Comparison of ENCODE assay signal across 19 cellular contexts in genomic region chr2:46226620-46227019, GRCh38.
DNase-seq lines count a peak whose midpoint lies in the region; ATAC-seq and TF ChIP-seq lines count a peak whose summit lies in the region.
"Had no signal": no experiment of that assay in that cellular context is flagged by ENCODE, and none has a peak within 500 bp of the region (broad histone marks: within the 10 kb centered on the region; RNA-seq: fewer than 3 reads in every experiment).

No MANE protein-coding gene starts in this region.

- no peaks in the 10 kb centered on the region for H3K9me3 Mint-ChIP-seq in activated T-cell treated with anti-CD3 and anti-CD28 coated beads, Interleukin-2, amount 50 U/mL, for 4 hours
- H3K9me3 Mint-ChIP-seq in activated T-helper 17 cell treated with anti-CD3 and anti-CD28 coated beads, Interleukin-2, amount 50 U/mL, for 72 hours: no peaks in the 10 kb centered on the region

- peak; percentile 49 to 59 for ATAC-seq in activated T-cell treated with anti-CD3 and anti-CD28 coated beads, Interleukin-2, amount 50 U/mL, for 4 hours
- peak; percentile 42 for ATAC-seq in activated T-helper 17 cell treated with anti-CD3 and anti-CD28 coated beads, Interleukin-2, amount 50 U/mL, for 72 hours (replicated peaks)
- ATAC-seq in HG03565 (IDR thresholded peaks at IDR 0.05; ENCODE audit: unreplicated experiment): no peak
- ATAC-seq in GM21390 (IDR thresholded peaks at IDR 0.05; ENCODE audit: unreplicated experiment): no peak
- ATAC-seq: GM23338 had no signal

- H3K36me3 Mint-ChIP-seq in activated T-cell treated with anti-CD3 and anti-CD28 coated beads, Interleukin-2, amount 50 U/mL, for 4 hours (ENCODE audit: insufficient read depth): no peaks in the 10 kb centered on the region
- no peaks in the 10 kb centered on the region for H3K36me3 Mint-ChIP-seq in activated T-helper 17 cell treated with anti-CD3 and anti-CD28 coated beads, Interleukin-2, amount 50 U/mL, for 72 hours (ENCODE audit: low read depth)
- H3K36me3 Mint-ChIP-seq: IgD-negative memory B cell had no signal

- peaks cover 62% of the 10 kb centered on the region for H3K4me1 Mint-ChIP-seq in activated T-cell treated with anti-CD3 and anti-CD28 coated beads, Interleukin-2, amount 50 U/mL, for 4 hours (ENCODE audit: low read depth)
- H3K4me1 Mint-ChIP-seq in activated T-helper 17 cell treated with anti-CD3 and anti-CD28 coated beads, Interleukin-2, amount 50 U/mL, for 72 hours: peaks cover 33% of the 10 kb centered on the region

- H3K4me3 Mint-ChIP-seq in activated T-cell treated with anti-CD3 and anti-CD28 coated beads, Interleukin-2, amount 50 U/mL, for 4 hours: peak overlapping the region; percentile 51
- H3K4me3 Mint-ChIP-seq in activated T-helper 17 cell treated with anti-CD3 and anti-CD28 coated beads, Interleukin-2, amount 50 U/mL, for 72 hours: peak overlapping the region; percentile 44
- H3K4me3 Mint-ChIP-seq: CD8-positive, alpha-beta memory T cell; GM23338; IgD-negative memory B cell had no signal

- H3K4me3 ChIP-seq in GM12865 (ENCODE audit: low read depth, low read length): no peak overlapping the region
- H3K4me3 ChIP-seq: GM23338, HAP-1, SJSA1 had no signal

- no peak for TF ChIP-seq CTCF in GM12865 (IDR thresholded peaks at IDR 0.05; ENCODE audit: insufficient read depth, low read depth, low read length, missing control alignments)

- H3K27me3 Mint-ChIP-seq in activated T-cell treated with anti-CD3 and anti-CD28 coated beads, Interleukin-2, amount 50 U/mL, for 4 hours (ENCODE audit: low read depth): peaks cover 2% of the 10 kb centered on the region
- H3K27me3 Mint-ChIP-seq in activated T-helper 17 cell treated with anti-CD3 and anti-CD28 coated beads, Interleukin-2, amount 50 U/mL, for 72 hours: peaks cover 3% of the 10 kb centered on the region

- peak overlapping the region; percentile 58 for H3K27ac Mint-ChIP-seq in activated T-helper 17 cell treated with anti-CD3 and anti-CD28 coated beads, Interleukin-2, amount 50 U/mL, for 72 hours
- H3K27ac Mint-ChIP-seq: GM23338, IgD-negative memory B cell had no signal

- DNase-seq in activated T-cell treated with anti-CD3 and anti-CD28 coated beads, Interleukin-2, amount 50 U/mL, for 4 hours: no peak
- DNase-seq in activated T-cell treated with anti-CD3 and anti-CD28 coated beads for 4 hours (no peak), GM12865 (ENCODE audit: low read depth) (peak; percentile 53), NCI-H446 treated with DMSO at 0.1 percent for 48 hours (lab: John Stamatoyannopoulos, UW) (no peak)
- DNase-seq: C1 segment of cervical spinal cord; CD8-positive, alpha-beta memory T cell; DMS79 treated with DMSO at 0.1 percent for 48 hours; MM.1S; NCI-H2029; NCI-H526 treated with DMSO at 0.1 percent for 48 hours; Right ventricle myocardium superior; RPMI8226 had no signal

Comparison
In these comparisons a context has a peak if more than half of its experiments do, and no peak if none do; other contexts are left out.
1. ATAC-seq: peak in activated T-cell treated with anti-CD3 and anti-CD28 coated beads, Interleukin-2, amount 50 U/mL, for 4 hours (2 of 2) and activated T-helper 17 cell treated with anti-CD3 and anti-CD28 coated beads, Interleukin-2, amount 50 U/mL, for 72 hours (single experiment); none in HG03565 (single experiment) and GM21390 (single experiment).